1 cellular context compared by ENCODE assay signal in the genomic region with DNA sequence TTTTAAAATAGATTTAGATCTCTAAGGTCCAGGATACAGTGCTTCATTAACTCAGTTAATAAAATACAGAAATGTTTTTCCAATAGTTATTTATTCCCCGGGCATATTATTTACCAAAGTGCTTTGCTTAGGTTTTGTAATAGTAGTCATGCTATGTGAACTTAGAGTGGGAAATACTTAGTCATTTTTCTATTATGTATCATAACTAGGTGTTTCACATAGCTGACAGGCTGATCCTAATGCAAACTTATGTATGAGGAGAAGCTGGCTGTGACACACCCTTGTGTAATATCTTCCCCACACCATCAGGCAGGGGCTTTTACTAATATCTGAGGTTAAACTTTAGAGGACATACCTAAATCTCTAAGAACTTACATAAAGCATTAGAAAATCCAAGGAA.
TF ChIP-seq lines count a peak whose summit lies in the region.

No MANE protein-coding gene starts in this region.

TF ChIP-seq in GM23338, 12 proteins besides CTCF, POLR2A, EP300 and RAD21:
- TF ChIP-seq STAT1 (IDR thresholded peaks at IDR 0.05; ENCODE audit: unreplicated experiment) (no peak), EZH2 (IDR thresholded peaks at IDR 0.05; ENCODE audit: low read depth, unreplicated experiment) (no peak), JUNB (IDR thresholded peaks at IDR 0.05; ENCODE audit: unreplicated experiment) (no peak), ZNF114 (CRISPR knock-in tag; IDR thresholded peaks at IDR 0.05) (no peak), ZNF331 (CRISPR knock-in tag; IDR thresholded peaks at IDR 0.05; ENCODE audit: low read depth) (no peak), POLR2AphosphoS5 (IDR thresholded peaks at IDR 0.05; ENCODE audit: low read depth) (no peak), CREB1 (CRISPR knock-in tag; IDR thresholded peaks at IDR 0.05; ENCODE audit: low read depth) (no peak), NANOG (IDR thresholded peaks at IDR 0.05; ENCODE audit: borderline replicate concordance) (no peak), EZH2phosphoT487 (IDR thresholded peaks at IDR 0.05; ENCODE audit: unreplicated experiment) (no peak)
- TF ChIP-seq, protein P1, sequence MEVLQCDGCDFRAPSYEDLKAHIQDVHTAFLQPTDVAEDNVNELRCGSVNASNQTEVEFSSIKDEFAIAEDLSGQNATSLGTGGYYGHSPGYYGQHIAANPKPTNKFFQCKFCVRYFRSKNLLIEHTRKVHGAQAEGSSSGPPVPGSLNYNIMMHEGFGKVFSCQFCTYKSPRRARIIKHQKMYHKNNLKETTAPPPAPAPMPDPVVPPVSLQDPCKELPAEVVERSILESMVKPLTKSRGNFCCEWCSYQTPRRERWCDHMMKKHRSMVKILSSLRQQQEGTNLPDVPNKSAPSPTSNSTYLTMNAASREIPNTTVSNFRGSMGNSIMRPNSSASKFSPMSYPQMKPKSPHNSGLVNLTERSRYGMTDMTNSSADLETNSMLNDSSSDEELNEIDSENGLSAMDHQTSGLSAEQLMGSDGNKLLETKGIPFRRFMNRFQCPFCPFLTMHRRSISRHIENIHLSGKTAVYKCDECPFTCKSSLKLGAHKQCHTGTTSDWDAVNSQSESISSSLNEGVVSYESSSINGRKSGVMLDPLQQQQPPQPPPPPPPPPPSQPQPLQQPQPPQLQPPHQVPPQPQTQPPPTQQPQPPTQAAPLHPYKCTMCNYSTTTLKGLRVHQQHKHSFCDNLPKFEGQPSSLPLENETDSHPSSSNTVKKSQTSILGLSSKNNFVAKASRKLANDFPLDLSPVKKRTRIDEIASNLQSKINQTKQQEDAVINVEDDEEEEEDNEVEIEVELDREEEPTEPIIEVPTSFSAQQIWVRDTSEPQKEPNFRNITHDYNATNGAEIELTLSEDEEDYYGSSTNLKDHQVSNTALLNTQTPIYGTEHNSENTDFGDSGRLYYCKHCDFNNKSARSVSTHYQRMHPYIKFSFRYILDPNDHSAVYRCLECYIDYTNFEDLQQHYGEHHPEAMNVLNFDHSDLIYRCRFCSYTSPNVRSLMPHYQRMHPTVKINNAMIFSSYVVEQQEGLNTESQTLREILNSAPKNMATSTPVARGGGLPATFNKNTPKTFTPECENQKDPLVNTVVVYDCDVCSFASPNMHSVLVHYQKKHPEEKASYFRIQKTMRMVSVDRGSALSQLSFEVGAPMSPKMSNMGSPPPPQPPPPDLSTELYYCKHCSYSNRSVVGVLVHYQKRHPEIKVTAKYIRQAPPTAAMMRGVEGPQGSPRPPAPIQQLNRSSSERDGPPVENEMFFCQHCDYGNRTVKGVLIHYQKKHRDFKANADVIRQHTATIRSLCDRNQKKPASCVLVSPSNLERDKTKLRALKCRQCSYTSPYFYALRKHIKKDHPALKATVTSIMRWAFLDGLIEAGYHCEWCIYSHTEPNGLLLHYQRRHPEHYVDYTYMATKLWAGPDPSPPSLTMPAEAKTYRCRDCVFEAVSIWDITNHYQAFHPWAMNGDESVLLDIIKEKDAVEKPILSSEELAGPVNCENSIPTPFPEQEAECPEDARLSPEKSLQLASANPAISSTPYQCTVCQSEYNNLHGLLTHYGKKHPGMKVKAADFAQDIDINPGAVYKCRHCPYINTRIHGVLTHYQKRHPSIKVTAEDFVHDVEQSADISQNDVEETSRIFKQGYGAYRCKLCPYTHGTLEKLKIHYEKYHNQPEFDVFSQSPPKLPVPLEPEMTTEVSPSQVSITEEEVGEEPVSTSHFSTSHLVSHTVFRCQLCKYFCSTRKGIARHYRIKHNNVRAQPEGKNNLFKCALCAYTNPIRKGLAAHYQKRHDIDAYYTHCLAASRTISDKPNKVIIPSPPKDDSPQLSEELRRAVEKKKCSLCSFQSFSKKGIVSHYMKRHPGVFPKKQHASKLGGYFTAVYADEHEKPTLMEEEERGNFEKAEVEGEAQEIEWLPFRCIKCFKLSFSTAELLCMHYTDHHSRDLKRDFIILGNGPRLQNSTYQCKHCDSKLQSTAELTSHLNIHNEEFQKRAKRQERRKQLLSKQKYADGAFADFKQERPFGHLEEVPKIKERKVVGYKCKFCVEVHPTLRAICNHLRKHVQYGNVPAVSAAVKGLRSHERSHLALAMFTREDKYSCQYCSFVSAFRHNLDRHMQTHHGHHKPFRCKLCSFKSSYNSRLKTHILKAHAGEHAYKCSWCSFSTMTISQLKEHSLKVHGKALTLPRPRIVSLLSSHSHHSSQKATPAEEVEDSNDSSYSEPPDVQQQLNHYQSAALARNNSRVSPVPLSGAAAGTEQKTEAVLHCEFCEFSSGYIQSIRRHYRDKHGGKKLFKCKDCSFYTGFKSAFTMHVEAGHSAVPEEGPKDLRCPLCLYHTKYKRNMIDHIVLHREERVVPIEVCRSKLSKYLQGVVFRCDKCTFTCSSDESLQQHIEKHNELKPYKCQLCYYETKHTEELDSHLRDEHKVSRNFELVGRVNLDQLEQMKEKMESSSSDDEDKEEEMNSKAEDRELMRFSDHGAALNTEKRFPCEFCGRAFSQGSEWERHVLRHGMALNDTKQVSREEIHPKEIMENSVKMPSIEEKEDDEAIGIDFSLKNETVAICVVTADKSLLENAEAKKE (CRISPR knock-in tag; IDR thresholded peaks at IDR 0.05) = no peak
- TF ChIP-seq, protein P2, sequence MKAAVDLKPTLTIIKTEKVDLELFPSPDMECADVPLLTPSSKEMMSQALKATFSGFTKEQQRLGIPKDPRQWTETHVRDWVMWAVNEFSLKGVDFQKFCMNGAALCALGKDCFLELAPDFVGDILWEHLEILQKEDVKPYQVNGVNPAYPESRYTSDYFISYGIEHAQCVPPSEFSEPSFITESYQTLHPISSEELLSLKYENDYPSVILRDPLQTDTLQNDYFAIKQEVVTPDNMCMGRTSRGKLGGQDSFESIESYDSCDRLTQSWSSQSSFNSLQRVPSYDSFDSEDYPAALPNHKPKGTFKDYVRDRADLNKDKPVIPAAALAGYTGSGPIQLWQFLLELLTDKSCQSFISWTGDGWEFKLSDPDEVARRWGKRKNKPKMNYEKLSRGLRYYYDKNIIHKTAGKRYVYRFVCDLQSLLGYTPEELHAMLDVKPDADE (IDR thresholded peaks at IDR 0.05) = no peak
- TF ChIP-seq, protein P3, sequence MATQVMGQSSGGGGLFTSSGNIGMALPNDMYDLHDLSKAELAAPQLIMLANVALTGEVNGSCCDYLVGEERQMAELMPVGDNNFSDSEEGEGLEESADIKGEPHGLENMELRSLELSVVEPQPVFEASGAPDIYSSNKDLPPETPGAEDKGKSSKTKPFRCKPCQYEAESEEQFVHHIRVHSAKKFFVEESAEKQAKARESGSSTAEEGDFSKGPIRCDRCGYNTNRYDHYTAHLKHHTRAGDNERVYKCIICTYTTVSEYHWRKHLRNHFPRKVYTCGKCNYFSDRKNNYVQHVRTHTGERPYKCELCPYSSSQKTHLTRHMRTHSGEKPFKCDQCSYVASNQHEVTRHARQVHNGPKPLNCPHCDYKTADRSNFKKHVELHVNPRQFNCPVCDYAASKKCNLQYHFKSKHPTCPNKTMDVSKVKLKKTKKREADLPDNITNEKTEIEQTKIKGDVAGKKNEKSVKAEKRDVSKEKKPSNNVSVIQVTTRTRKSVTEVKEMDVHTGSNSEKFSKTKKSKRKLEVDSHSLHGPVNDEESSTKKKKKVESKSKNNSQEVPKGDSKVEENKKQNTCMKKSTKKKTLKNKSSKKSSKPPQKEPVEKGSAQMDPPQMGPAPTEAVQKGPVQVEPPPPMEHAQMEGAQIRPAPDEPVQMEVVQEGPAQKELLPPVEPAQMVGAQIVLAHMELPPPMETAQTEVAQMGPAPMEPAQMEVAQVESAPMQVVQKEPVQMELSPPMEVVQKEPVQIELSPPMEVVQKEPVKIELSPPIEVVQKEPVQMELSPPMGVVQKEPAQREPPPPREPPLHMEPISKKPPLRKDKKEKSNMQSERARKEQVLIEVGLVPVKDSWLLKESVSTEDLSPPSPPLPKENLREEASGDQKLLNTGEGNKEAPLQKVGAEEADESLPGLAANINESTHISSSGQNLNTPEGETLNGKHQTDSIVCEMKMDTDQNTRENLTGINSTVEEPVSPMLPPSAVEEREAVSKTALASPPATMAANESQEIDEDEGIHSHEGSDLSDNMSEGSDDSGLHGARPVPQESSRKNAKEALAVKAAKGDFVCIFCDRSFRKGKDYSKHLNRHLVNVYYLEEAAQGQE (IDR thresholded peaks at IDR 0.05; ENCODE audit: unreplicated experiment) = no peak
